Comparison of ENCODE assay signal across 9 cellular contexts in the genomic region with DNA sequence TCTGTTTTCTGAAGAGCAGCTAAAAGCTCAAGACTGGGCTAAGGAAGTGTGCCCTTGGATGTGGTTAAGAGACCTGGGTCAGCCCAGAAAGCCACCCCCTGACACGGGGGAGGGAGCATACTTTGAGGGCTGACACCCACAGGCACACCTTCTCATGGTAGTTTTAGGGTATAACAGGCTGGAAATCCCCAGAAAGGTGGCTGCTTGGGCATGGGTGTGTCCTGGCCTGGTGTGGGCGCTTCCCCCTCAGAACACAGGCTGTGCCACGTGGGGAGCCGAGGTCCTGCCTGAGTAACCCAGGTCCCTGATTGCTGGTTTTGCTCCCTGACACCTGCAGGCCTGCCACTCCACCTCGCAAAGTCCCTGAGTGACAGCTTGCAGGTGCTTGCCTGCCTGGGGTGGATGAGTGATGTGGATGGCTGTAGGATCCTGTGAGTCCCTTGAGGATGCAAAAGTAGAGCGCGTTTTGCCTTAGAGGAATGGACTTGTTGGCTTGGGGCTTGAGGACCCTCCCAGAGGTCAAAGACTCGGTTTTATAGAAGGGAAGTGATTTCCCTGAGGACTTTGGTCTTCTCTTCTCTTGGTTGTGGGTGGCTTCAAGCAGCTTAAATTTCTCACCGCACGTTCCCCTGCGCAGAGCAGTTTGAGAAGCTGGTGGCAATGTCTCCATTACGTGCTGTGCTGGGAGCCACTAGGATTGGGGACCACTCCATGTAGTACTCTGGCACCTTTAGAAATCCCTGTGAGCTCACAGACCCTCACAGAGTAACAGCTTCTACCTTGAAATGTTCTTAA.
DNase-seq lines count a peak whose midpoint lies in the region; ATAC-seq and TF ChIP-seq lines count a peak whose summit lies in the region.
"Had no signal": no experiment of that assay in that cellular context is flagged by ENCODE, and none has a peak within 500 bp of the region (broad histone marks: within the 10 kb centered on the region; RNA-seq: fewer than 3 reads in every experiment).

No MANE protein-coding gene starts in this region.

- H3K9me3 Mint-ChIP-seq in MCF 10A (ENCODE audit: unreplicated experiment), result no peaks in the 10 kb centered on the region
- no peaks in the 10 kb centered on the region for H3K9me3 Mint-ChIP-seq in activated naive CD4-positive, alpha-beta T cell treated with anti-CD3 and anti-CD28 coated beads for 36 hours
- H3K9me3 Mint-ChIP-seq: neural crest cell had no signal

- no peak overlapping the region for H3K4me3 ChIP-seq in breast epithelium
- H3K4me3 ChIP-seq in SJCRH30, result no peak overlapping the region
- H3K4me3 ChIP-seq in psoas muscle, result no peak overlapping the region

- intact Hi-C loops in breast epithelium (cut with DNase I; ENCODE audit: low total_unique reads) (loop anchor here (10.0 kb wide), 1 partner anchor 172 kb away; no protein-coding TSS in a partner anchor), MCF 10A (cut with micrococcal nuclease) (no loop called here), psoas muscle (cut with DNase I) (no loop called here)
- intact Hi-C loops in activated naive CD4-positive, alpha-beta T cell treated with anti-CD3 and anti-CD28 coated beads for 36 hours (cut with micrococcal nuclease), result loop anchor here (1.0 to 2.0 kb wide), 2 partner anchors 64 to 107 kb away; no protein-coding TSS in a partner anchor

- no TSS peak for BruUV-seq in MCF 10A (replicated peaks; lab: Mats Ljungman, UMichigan)

- POLR2A ChIA-PET in MCF 10A (lab: Yijun Ruan, JAX), result interaction anchor here (0.6 kb wide), 1 partner anchor 24 kb away, joined by 3 read pairs; no protein-coding TSS in a partner anchor

- H3K4me3 Mint-ChIP-seq in MCF 10A (ENCODE audit: unreplicated experiment), result no peak overlapping the region
- no peak overlapping the region for H3K4me3 Mint-ChIP-seq in activated naive CD4-positive, alpha-beta T cell treated with anti-CD3 and anti-CD28 coated beads for 36 hours
- H3K4me3 Mint-ChIP-seq: neural crest cell had no signal

- H3K27me3 Mint-ChIP-seq in MCF 10A (ENCODE audit: insufficient read depth, unreplicated experiment), result no peaks in the 10 kb centered on the region
- H3K27me3 Mint-ChIP-seq in activated naive CD4-positive, alpha-beta T cell treated with anti-CD3 and anti-CD28 coated beads for 36 hours (ENCODE audit: low read depth), result no peaks in the 10 kb centered on the region

- H3K27ac ChIP-seq in breast epithelium (peak overlapping the region; percentile 41 to 50), SJCRH30 (no peak overlapping the region), psoas muscle (no peak overlapping the region)

- no peak for TF ChIP-seq POLR2A in breast epithelium (IDR thresholded peaks at IDR 0.05)

- no peak overlapping the region for H3K27ac Mint-ChIP-seq in MCF 10A (ENCODE audit: low read depth, unreplicated experiment)
- peak overlapping the region; percentile 27 for H3K27ac Mint-ChIP-seq in activated naive CD4-positive, alpha-beta T cell treated with anti-CD3 and anti-CD28 coated beads for 36 hours

- WGBS in psoas muscle, 3 donors, result 83 to 91% (median 89%) methylated on average over 12 of the region's 12 CpGs

- TF ChIP-seq CTCF in breast epithelium (IDR thresholded peaks at IDR 0.05) (no peak), MCF 10A (IDR thresholded peaks at IDR 0.05; ENCODE audit: unreplicated experiment) (no peak), psoas muscle (IDR thresholded peaks at IDR 0.05) (no peak)

- no peaks in the 10 kb centered on the region for H3K4me1 Mint-ChIP-seq in MCF 10A (ENCODE audit: insufficient read depth, unreplicated experiment)
- H3K4me1 Mint-ChIP-seq in activated naive CD4-positive, alpha-beta T cell treated with anti-CD3 and anti-CD28 coated beads for 36 hours (ENCODE audit: low read depth), result peaks cover 26% of the 10 kb centered on the region

- H3K36me3 ChIP-seq in breast epithelium, result no peaks in the 10 kb centered on the region
- no peaks in the 10 kb centered on the region for H3K36me3 ChIP-seq in SJCRH30
- peaks cover 0 to 11% of the 10 kb centered on the region in 2 donors for H3K36me3 ChIP-seq in psoas muscle (ENCODE audit: insufficient read depth in 1 of 2, low read depth in 1 of 2)

- H3K36me3 Mint-ChIP-seq in MCF 10A (ENCODE audit: insufficient read depth, unreplicated experiment), result peaks cover 98% of the 10 kb centered on the region
- H3K36me3 Mint-ChIP-seq in activated naive CD4-positive, alpha-beta T cell treated with anti-CD3 and anti-CD28 coated beads for 36 hours (ENCODE audit: low read depth), result peaks cover 31% of the 10 kb centered on the region

- DNase-seq in breast epithelium (ENCODE audit: low spot score in 2 of 2), result no peak
- no peak for DNase-seq in MCF 10A (ENCODE audit: unreplicated experiment)
- peak; percentile 34 for DNase-seq in MV-4-11 (lab: John Stamatoyannopoulos, UW)
- peak; percentile 51 for DNase-seq in activated naive CD4-positive, alpha-beta T cell treated with anti-CD3 and anti-CD28 coated beads for 36 hours
- DNase-seq in stimulated activated CD4-positive, alpha-beta T cell treated with anti-CD3 and anti-CD28 coated beads, Interleukin-1b, Interleukin-23, amount 100 ng/mL, for 48 hours, result peak; percentile 9
- DNase-seq in SJCRH30, result no peak
- no peak for DNase-seq in middle frontal gyrus (ENCODE audit: extremely low spot score, low spot score)
- no peak for DNase-seq in psoas muscle

- CTCF ChIA-PET in MCF 10A (lab: Yijun Ruan, JAX), result no interaction called here
- CTCF ChIA-PET in activated naive CD4-positive, alpha-beta T cell treated with anti-CD3 and anti-CD28 coated beads for 36 hours (lab: Charles Lee), result interaction anchor here (1.2 kb wide), 1 partner anchor 51 kb away, joined by 4 read pairs; no protein-coding TSS in a partner anchor

- H3K9me3 ChIP-seq in breast epithelium, result no peaks in the 10 kb centered on the region
- no peaks in the 10 kb centered on the region for H3K9me3 ChIP-seq in SJCRH30 (replicated peaks)
- H3K9me3 ChIP-seq in psoas muscle, result no peaks in the 10 kb centered on the region

- H3K27me3 ChIP-seq in breast epithelium (no peaks in the 10 kb centered on the region), SJCRH30 (no peaks in the 10 kb centered on the region), psoas muscle (ENCODE audit: insufficient read depth in 3 of 3, low read length in 2 of 3) (no peaks in the 10 kb centered on the region)

- no peaks in the 10 kb centered on the region for H3K4me1 ChIP-seq in breast epithelium
- H3K4me1 ChIP-seq in SJCRH30, result no peaks in the 10 kb centered on the region
- H3K4me1 ChIP-seq in psoas muscle, result no peaks in the 10 kb centered on the region

- ATAC-seq in psoas muscle, result no peak

Comparison
In these comparisons a context has a peak if more than half of its experiments do, and no peak if none do; other contexts are left out.
1. intact Hi-C loops: an anchor here in breast epithelium (10.0 kb wide) and activated naive CD4-positive, alpha-beta T cell treated with anti-CD3 and anti-CD28 coated beads for 36 hours (1.0 to 2.0 kb wide); none called in MCF 10A and psoas muscle.
2. DNase-seq: peak in MV-4-11 (single experiment), activated naive CD4-positive, alpha-beta T cell treated with anti-CD3 and anti-CD28 coated beads for 36 hours (single experiment) and stimulated activated CD4-positive, alpha-beta T cell treated with anti-CD3 and anti-CD28 coated beads, Interleukin-1b, Interleukin-23, amount 100 ng/mL, for 48 hours (single experiment); none in breast epithelium (0 of 2), MCF 10A (single experiment), SJCRH30 (0 of 2), middle frontal gyrus (single experiment) and psoas muscle (0 of 2).
3. H3K27ac ChIP-seq: peak in breast epithelium (2 of 2); none in SJCRH30 (single experiment) and psoas muscle (single experiment).